In the genomic region with DNA sequence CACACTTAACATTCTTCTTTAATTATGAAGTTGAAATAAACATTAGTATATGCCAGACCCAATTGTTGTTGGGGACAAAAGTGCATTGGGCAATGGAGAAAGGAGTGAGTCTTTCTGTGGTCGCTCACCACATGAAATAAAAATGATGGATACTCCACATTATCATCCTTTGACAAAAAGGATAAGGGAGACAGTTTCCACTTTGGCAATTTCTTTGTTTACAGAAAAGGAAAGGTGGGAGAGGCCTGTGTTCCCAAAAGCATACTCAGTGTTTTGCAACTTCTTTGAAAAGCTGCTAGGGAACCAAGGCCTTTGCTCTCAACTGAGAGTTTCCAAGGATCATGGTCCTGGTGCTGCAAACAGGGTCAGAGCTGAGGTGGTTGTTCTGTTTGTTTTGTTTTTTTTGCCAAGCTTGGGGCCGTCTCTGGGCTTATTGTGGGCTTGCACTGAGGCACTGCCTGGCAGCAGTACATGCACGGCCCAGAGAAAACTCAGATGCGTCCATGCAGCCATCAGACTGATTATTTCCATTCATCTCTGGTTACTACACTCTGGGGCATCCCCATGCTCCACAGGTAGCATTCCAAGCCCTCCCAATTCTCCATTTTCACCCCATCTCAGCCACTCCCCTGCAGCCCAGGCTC, we compare ENCODE assay signal across 12 cellular contexts.
"Had no signal": no experiment of that assay in that cellular context is flagged by ENCODE, and none has a peak within 500 bp of the region (broad histone marks: within the 10 kb centered on the region; RNA-seq: fewer than 3 reads in every experiment).

No MANE protein-coding gene starts in this region.

- DNase-seq: activated CD4-positive, alpha-beta memory T cell treated with anti-CD3 and anti-CD28 coated beads for 36 hours; activated gamma-delta T cell; activated naive CD8-positive, alpha-beta T cell treated with anti-CD3 and anti-CD28 coated beads for 36 hours; activated T-cell treated with anti-CD3 and anti-CD28 coated beads, Interleukin-2, amount 50 U/mL, for 48 hours; immature natural killer cell; stimulated activated CD4-positive, alpha-beta T cell treated with anti-CD3 and anti-CD28 coated beads, Interleukin-4, amount 100 ng/mL, for 4 hours; T-cell; T1000; tibial artery had no signal

- H3K9me3 ChIP-seq: ascending aorta, tibial artery had no signal

- ATAC-seq: T-cell had no signal

- H3K36me3 ChIP-seq: ascending aorta, cardiac muscle cell, tibial artery had no signal

- H3K4me3 ChIP-seq: ascending aorta, cardiac muscle cell, SK-N-MC, tibial artery had no signal

- H3K27me3 ChIP-seq: ascending aorta, cardiac muscle cell, tibial artery had no signal

- H3K4me1 ChIP-seq: ascending aorta, tibial artery had no signal

- H3K27ac ChIP-seq: ascending aorta, cardiac muscle cell, SK-N-MC, tibial artery had no signal
